Comparison of ENCODE assay signal across 18 cellular contexts in genomic region chr3:45590256-45590655, GRCh38.
"Had no signal": no experiment of that assay in that cellular context is flagged by ENCODE, and none has a peak within 500 bp of the region (broad histone marks: within the 10 kb centered on the region; RNA-seq: fewer than 3 reads in every experiment).

No MANE protein-coding gene starts in this region.

- H3K9ac ChIP-seq: neural progenitor cell had no signal

- H3K27ac ChIP-seq: coronary artery, neural progenitor cell, prostate gland, sigmoid colon, thoracic aorta, tibial nerve, upper lobe of left lung had no signal

- H3K36me3 ChIP-seq: neural progenitor cell, prostate gland, sigmoid colon, thoracic aorta, tibial nerve, upper lobe of left lung had no signal

- H2AFZ ChIP-seq: neural progenitor cell had no signal

- ATAC-seq: effector memory CD8-positive, alpha-beta T cell; natural killer cell treated with Interleukin-12 subunit alpha and Interleukin-12 subunit beta and Interleukin-15 and Interleukin-18, amount 100 ng/mL, for 72 hours; right cardiac atrium; stimulated activated naive B cell treated with anti-CD40 and anti-IgM and Interleukin-4, amounts not matched to agents 10 μg/mL and 1 μg/mL and 100 μg/mL, for 72 hours had no signal

- H3K4me2 ChIP-seq: neural progenitor cell had no signal

- H3K4me1 ChIP-seq: neural progenitor cell had no signal

- H3K4me3 ChIP-seq: coronary artery, lung, neural progenitor cell, prostate gland, sigmoid colon, thoracic aorta, tibial nerve, upper lobe of left lung had no signal

- DNase-seq: effector memory CD8-positive, alpha-beta T cell; head of caudate nucleus; naive B cell; nucleus accumbens; right cardiac atrium; sigmoid colon; stimulated activated naive B cell treated with anti-CD40 and anti-IgM and Interleukin-4, amounts not matched to agents 10 μg/mL and 1 μg/mL and 100 μg/mL, for 72 hours had no signal

- FAIRE-seq: frontal cortex, keratinocyte, urothelium cell line had no signal

- H3K27me3 ChIP-seq: neural progenitor cell, sigmoid colon, tibial nerve, upper lobe of left lung had no signal

- H3K9me3 ChIP-seq: prostate gland, sigmoid colon, thoracic aorta, tibial nerve, upper lobe of left lung had no signal
